In genomic region chr13:27270594-27271520, GRCh38 we compare ENCODE assay signal across 1 cellular context.
TF ChIP-seq lines count a peak whose summit lies in the region.

A gene with protein sequence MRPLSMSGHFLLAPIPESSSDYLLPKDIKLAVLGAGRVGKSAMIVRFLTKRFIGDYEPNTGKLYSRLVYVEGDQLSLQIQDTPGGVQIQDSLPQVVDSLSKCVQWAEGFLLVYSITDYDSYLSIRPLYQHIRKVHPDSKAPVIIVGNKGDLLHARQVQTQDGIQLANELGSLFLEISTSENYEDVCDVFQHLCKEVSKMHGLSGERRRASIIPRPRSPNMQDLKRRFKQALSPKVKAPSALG (plus strand): TSS chr13:27270830. CDS start chr13:27270945, 115 bp downstream.

TF ChIP-seq in HepG2, 621 proteins besides CTCF, POLR2A, EP300 and RAD21 (continued from another document and continues in another):
- TF ChIP-seq, protein P1, sequence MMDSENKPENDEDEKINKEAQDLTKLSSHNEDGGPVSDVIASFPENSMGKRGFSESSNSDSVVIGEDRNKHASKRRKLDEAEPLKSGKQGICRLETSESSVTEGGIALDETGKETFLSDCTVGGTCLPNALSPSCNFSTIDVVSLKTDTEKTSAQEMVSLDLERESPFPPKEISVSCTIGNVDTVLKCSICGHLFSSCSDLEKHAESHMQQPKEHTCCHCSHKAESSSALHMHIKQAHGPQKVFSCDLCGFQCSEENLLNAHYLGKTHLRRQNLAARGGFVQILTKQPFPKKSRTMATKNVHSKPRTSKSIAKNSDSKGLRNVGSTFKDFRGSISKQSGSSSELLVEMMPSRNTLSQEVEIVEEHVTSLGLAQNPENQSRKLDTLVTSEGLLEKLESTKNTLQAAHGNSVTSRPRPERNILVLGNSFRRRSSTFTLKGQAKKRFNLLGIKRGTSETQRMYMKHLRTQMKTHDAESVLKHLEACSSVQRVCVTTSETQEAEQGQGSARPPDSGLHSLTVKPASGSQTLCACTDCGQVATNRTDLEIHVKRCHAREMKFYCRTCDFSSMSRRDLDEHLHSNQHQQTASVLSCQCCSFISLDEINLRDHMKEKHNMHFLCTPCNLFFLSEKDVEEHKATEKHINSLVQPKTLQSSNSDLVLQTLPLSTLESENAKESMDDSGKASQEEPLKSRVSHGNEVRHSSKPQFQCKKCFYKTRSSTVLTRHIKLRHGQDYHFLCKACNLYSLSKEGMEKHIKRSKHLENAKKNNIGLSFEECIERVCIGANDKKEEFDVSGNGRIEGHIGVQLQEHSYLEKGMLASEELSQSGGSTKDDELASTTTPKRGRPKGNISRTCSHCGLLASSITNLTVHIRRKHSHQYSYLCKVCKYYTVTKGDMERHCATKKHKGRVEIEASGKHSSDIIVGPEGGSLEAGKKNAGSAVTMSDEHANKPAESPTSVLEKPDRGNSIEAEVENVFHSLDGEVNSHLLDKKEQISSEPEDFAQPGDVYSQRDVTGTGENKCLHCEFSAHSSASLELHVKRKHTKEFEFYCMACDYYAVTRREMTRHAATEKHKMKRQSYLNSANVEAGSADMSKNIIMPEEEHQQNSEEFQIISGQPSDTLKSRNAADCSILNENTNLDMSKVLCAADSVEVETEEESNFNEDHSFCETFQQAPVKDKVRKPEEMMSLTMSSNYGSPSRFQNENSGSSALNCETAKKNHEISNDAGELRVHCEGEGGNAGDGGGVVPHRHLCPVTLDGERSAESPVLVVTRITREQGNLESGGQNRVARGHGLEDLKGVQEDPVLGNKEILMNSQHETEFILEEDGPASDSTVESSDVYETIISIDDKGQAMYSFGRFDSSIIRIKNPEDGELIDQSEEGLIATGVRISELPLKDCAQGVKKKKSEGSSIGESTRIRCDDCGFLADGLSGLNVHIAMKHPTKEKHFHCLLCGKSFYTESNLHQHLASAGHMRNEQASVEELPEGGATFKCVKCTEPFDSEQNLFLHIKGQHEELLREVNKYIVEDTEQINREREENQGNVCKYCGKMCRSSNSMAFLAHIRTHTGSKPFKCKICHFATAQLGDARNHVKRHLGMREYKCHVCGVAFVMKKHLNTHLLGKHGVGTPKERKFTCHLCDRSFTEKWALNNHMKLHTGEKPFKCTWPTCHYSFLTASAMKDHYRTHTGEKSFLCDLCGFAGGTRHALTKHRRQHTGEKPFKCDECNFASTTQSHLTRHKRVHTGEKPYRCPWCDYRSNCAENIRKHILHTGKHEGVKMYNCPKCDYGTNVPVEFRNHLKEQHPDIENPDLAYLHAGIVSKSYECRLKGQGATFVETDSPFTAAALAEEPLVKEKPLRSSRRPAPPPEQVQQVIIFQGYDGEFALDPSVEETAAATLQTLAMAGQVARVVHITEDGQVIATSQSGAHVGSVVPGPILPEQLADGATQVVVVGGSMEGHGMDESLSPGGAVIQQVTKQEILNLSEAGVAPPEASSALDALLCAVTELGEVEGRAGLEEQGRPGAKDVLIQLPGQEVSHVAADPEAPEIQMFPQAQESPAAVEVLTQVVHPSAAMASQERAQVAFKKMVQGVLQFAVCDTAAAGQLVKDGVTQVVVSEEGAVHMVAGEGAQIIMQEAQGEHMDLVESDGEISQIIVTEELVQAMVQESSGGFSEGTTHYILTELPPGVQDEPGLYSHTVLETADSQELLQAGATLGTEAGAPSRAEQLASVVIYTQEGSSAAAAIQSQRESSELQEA (CRISPR knock-in tag; IDR thresholded peaks at IDR 0.05; ENCODE audit: not compliant biosample characterization): peak; percentile 58
- peak; percentile 68; the same call in 1 of the 2 replicates for TF ChIP-seq SRY (CRISPR knock-in tag; IDR thresholded peaks at IDR 0.05)
- TF ChIP-seq RFXAP (CRISPR knock-in tag; IDR thresholded peaks at IDR 0.05; ENCODE audit: borderline replicate concordance): peak; percentile 46; the same call in 1 of the 2 replicates
- 0 out of 2 replicates have a peak, but pooled peaks have one; percentile 36 for TF ChIP-seq ZBTB8A (CRISPR knock-in tag; IDR thresholded peaks at IDR 0.05; ENCODE audit: borderline replicate concordance, low read depth)
- TF ChIP-seq MLXIP (CRISPR knock-in tag; IDR thresholded peaks at IDR 0.05; ENCODE audit: borderline replicate concordance): peak; percentile 56; the same call in 1 of the 2 replicates
- TF ChIP-seq, protein P2, sequence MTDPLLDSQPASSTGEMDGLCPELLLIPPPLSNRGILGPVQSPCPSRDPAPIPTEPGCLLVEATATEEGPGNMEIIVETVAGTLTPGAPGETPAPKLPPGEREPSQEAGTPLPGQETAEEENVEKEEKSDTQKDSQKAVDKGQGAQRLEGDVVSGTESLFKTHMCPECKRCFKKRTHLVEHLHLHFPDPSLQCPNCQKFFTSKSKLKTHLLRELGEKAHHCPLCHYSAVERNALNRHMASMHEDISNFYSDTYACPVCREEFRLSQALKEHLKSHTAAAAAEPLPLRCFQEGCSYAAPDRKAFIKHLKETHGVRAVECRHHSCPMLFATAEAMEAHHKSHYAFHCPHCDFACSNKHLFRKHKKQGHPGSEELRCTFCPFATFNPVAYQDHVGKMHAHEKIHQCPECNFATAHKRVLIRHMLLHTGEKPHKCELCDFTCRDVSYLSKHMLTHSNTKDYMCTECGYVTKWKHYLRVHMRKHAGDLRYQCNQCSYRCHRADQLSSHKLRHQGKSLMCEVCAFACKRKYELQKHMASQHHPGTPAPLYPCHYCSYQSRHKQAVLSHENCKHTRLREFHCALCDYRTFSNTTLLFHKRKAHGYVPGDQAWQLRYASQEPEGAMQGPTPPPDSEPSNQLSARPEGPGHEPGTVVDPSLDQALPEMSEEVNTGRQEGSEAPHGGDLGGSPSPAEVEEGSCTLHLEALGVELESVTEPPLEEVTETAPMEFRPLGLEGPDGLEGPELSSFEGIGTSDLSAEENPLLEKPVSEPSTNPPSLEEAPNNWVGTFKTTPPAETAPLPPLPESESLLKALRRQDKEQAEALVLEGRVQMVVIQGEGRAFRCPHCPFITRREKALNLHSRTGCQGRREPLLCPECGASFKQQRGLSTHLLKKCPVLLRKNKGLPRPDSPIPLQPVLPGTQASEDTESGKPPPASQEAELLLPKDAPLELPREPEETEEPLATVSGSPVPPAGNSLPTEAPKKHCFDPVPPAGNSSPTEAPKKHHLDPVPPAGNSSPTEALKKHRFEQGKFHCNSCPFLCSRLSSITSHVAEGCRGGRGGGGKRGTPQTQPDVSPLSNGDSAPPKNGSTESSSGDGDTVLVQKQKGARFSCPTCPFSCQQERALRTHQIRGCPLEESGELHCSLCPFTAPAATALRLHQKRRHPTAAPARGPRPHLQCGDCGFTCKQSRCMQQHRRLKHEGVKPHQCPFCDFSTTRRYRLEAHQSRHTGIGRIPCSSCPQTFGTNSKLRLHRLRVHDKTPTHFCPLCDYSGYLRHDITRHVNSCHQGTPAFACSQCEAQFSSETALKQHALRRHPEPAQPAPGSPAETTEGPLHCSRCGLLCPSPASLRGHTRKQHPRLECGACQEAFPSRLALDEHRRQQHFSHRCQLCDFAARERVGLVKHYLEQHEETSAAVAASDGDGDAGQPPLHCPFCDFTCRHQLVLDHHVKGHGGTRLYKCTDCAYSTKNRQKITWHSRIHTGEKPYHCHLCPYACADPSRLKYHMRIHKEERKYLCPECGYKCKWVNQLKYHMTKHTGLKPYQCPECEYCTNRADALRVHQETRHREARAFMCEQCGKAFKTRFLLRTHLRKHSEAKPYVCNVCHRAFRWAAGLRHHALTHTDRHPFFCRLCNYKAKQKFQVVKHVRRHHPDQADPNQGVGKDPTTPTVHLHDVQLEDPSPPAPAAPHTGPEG (CRISPR knock-in tag; IDR thresholded peaks at IDR 0.05): peak; percentile 77; the same call in 1 of the 2 replicates
- no peak for TF ChIP-seq ZNF235 (CRISPR knock-in tag; IDR thresholded peaks at IDR 0.05; ENCODE audit: borderline replicate concordance)
- no peak for TF ChIP-seq HMG20A (CRISPR knock-in tag; IDR thresholded peaks at IDR 0.05; ENCODE audit: borderline replicate concordance)
- TF ChIP-seq, protein P3, sequence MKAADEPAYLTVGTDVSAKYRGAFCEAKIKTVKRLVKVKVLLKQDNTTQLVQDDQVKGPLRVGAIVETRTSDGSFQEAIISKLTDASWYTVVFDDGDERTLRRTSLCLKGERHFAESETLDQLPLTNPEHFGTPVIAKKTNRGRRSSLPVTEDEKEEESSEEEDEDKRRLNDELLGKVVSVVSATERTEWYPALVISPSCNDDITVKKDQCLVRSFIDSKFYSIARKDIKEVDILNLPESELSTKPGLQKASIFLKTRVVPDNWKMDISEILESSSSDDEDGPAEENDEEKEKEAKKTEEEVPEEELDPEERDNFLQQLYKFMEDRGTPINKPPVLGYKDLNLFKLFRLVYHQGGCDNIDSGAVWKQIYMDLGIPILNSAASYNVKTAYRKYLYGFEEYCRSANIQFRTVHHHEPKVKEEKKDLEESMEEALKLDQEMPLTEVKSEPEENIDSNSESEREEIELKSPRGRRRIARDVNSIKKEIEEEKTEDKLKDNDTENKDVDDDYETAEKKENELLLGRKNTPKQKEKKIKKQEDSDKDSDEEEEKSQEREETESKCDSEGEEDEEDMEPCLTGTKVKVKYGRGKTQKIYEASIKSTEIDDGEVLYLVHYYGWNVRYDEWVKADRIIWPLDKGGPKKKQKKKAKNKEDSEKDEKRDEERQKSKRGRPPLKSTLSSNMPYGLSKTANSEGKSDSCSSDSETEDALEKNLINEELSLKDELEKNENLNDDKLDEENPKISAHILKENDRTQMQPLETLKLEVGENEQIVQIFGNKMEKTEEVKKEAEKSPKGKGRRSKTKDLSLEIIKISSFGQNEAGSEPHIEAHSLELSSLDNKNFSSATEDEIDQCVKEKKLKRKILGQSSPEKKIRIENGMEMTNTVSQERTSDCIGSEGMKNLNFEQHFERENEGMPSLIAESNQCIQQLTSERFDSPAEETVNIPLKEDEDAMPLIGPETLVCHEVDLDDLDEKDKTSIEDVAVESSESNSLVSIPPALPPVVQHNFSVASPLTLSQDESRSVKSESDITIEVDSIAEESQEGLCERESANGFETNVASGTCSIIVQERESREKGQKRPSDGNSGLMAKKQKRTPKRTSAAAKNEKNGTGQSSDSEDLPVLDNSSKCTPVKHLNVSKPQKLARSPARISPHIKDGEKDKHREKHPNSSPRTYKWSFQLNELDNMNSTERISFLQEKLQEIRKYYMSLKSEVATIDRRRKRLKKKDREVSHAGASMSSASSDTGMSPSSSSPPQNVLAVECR (CRISPR knock-in tag; IDR thresholded peaks at IDR 0.05; ENCODE audit: borderline replicate concordance): peak; percentile 89
- TF ChIP-seq E2F5 (CRISPR knock-in tag; conservative IDR thresholded peaks at IDR 0.05): peak; percentile 33; the same call in 1 of the 2 replicates
- peak; percentile 52; the same call in 1 of the 2 replicates for TF ChIP-seq NFKB2 (CRISPR knock-in tag; IDR thresholded peaks at IDR 0.05; ENCODE audit: borderline replicate concordance)
- TF ChIP-seq TAF1 (CRISPR knock-in tag; IDR thresholded peaks at IDR 0.05): peak; percentile 57; the same call in 1 of the 2 replicates
- peak; percentile 65; the same call in 1 of the 2 replicates for TF ChIP-seq IKZF5 (CRISPR knock-in tag; IDR thresholded peaks at IDR 0.05)
- TF ChIP-seq, protein P4, sequence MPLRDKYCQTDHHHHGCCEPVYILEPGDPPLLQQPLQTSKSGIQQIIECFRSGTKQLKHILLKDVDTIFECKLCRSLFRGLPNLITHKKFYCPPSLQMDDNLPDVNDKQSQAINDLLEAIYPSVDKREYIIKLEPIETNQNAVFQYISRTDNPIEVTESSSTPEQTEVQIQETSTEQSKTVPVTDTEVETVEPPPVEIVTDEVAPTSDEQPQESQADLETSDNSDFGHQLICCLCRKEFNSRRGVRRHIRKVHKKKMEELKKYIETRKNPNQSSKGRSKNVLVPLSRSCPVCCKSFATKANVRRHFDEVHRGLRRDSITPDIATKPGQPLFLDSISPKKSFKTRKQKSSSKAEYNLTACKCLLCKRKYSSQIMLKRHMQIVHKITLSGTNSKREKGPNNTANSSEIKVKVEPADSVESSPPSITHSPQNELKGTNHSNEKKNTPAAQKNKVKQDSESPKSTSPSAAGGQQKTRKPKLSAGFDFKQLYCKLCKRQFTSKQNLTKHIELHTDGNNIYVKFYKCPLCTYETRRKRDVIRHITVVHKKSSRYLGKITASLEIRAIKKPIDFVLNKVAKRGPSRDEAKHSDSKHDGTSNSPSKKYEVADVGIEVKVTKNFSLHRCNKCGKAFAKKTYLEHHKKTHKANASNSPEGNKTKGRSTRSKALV (CRISPR knock-in tag; IDR thresholded peaks at IDR 0.05): peak; percentile 98
